Comparison of ENCODE assay signal across 1 cellular context in the genomic region with DNA sequence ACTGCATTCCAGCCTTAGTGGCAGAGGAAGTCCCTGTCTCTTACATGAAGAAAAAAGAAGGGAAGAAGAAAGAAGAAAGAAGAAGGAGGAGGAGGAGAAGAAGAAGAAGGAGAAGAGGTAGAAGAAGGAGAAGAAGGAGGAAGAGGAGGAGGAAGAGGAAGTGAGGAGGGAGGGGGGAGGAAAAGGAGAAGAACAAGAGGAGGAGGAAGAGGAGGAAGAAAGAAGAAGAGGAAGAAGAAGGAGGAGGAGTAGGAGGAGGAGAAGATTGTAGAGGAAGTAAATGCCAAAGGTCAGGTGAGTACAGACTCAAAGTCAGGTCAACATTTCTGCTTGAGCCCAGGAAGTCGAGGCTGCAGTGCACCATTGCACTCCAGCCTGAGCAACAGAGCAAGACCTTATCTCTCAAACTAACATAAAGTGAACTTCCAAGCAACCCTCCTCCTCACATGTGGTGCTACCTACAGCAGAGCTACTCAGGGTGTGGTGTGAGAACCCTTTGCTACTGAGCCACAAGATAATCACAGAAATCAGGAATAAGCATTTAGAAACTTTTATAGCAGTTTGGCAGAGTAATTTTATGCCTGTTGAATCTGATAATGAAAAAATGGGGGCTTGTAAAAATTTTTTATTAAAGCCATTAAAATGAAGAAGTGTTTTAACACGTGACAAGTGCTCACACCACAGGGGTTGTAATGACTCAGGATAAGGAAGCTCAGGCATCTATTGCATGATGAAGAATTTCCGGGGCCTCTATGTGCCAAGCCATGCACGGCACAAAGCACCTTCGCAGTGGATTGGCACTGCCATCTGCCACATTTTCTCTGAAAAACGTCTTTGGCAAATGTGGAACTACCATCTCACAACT.
TF ChIP-seq lines count a peak whose summit lies in the region.

No MANE protein-coding gene starts in this region.

TF ChIP-seq in HEK293, 187 proteins besides CTCF, POLR2A, EP300 and RAD21 (continued from another document):
- TF ChIP-seq, protein P1, sequence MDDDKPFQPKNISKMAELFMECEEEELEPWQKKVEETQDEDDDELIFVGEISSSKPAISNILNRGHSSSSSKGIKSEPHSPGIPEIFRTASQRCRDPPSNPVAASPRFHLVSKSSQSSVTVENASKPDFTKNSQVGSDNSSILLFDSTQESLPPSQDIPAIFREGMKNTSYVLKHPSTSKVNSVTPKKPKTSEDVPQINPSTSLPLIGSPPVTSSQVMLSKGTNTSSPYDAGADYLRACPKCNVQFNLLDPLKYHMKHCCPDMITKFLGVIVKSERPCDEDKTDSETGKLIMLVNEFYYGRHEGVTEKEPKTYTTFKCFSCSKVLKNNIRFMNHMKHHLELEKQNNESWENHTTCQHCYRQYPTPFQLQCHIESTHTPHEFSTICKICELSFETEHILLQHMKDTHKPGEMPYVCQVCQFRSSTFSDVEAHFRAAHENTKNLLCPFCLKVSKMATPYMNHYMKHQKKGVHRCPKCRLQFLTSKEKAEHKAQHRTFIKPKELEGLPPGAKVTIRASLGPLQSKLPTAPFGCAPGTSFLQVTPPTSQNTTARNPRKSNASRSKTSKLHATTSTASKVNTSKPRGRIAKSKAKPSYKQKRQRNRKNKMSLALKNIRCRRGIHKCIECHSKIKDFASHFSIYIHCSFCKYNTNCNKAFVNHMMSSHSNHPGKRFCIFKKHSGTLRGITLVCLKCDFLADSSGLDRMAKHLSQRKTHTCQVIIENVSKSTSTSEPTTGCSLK (tag by site-specific recombination; IDR thresholded peaks at IDR 0.05), result no peak
- TF ChIP-seq, protein P2, sequence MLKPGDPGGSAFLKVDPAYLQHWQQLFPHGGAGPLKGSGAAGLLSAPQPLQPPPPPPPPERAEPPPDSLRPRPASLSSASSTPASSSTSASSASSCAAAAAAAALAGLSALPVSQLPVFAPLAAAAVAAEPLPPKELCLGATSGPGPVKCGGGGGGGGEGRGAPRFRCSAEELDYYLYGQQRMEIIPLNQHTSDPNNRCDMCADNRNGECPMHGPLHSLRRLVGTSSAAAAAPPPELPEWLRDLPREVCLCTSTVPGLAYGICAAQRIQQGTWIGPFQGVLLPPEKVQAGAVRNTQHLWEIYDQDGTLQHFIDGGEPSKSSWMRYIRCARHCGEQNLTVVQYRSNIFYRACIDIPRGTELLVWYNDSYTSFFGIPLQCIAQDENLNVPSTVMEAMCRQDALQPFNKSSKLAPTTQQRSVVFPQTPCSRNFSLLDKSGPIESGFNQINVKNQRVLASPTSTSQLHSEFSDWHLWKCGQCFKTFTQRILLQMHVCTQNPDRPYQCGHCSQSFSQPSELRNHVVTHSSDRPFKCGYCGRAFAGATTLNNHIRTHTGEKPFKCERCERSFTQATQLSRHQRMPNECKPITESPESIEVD (tag by site-specific recombination; IDR thresholded peaks at IDR 0.05), result peak; percentile 73
